In the genomic region with DNA sequence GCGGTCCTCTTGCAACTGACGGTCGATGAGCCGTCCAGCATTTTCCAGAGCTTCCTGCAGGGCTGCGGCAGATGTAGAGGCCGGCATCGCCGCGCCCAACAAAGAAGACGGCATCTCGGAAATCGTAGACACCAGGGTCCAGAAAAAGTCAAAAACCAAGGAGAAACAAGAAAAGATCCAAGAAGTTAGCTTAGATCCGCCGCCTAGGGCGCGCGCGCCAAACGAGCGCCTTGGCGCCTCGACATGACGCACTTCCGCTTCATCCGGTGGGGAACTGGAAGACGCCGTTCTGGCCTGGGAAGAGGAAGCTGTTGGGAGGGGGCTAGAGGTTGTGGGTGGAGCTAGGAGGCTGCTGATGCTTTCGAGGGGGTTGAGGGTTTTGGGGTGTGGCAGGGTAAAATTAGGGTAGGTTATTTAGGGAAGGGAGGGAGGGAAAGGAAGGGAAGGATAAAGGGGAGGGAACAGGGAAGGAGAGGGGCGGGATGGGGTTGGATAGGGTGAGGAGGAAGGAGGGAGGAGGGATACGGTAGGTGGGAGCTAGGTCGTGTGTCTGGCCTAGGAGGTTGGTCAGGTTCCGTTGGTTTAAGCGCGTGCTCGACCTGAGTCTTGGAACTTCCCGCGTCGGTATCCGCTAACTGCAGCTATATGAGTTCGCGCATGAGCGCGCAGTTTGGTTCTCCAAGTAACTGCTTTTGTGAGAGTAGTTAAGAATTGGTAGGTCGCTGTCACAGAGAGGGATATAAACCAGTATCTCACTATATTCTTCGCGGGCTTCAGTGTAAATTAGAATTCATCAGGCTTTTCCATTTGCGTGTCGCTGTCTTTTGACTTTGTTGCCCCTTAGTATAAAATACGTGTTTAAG, we compare ENCODE assay signal across 8 cellular contexts. TPM values are rescaled to one million over a fixed set of nuclear protein-coding genes. Genes with fewer than 3 reads are reported as not detected.
A peak's percentile ranks its signal among the peaks of the same experiment; 100 is the strongest.
DNase-seq lines count a peak whose midpoint lies in the region; ATAC-seq, FAIRE-seq and TF ChIP-seq lines count a peak whose summit lies in the region.

Gene NUP155 (minus strand): TSS at position 243 of the 863 bp plus-strand sequence. CDS start 129 bp downstream, at position 114.

- H3K4ac ChIP-seq in H1 (replicated peaks; ENCODE audit: insufficient read length, low read depth, low read length) (peak within 1 kb of the TSS; percentile 29), mesenchymal stem cell (ENCODE audit: low read depth in 1 of 2, low read length in 2 of 2) (peak within 1 kb of the TSS in 1 of 2 experiments; percentile 56)

- H2AFZ ChIP-seq in H1 (ENCODE audit: low read length) (peak within 1 kb of the TSS; percentile 81), mesenchymal stem cell (ENCODE audit: low read depth, low read length) (peak within 1 kb of the TSS; percentile 80)

- H4K20me1 ChIP-seq in H1 (replicated peaks in 1 of 2; ENCODE audit: control insufficient read depth in 1 of 2, insufficient read depth in 2 of 2, low read length in 2 of 2) = peaks cover 0 to 3% of the 10 kb centered on the region in 2 experiments

- peak; percentile 79 for FAIRE-seq in H1 (lab: Jason Lieb, UNC)

- H3K79me2 ChIP-seq in H1 (ENCODE audit: control insufficient read depth in 1 of 2, insufficient read depth in 2 of 2, low read length in 2 of 2) = peaks cover 37 to 47% of the 10 kb centered on the region in 2 experiments

- POLR2A ChIA-PET in H1 (lab: Charles Lee; ENCODE audit: partially characterized antibody) = interaction anchor here (0.6 to 2.6 kb wide), 9 partner anchors 9 to 598 kb away, joined by 3 to 19 read pairs (median 3); partner anchors contain the start of genes CPLANE1 and WDR70

- 1 to 100% methylated on average over 1 to 45 of the region's 49 CpGs for WGBS in H1 (ENCODE audit: extremely low coverage in 1 of 2, insufficient coverage in 1 of 2, insufficient read length in 1 of 2, insufficient replicate concordance in 2 of 2, low coverage in 1 of 2, low lambda C conversion rate in 2 of 2, missing lambda C conversion rate in 1 of 2), 2 experiments
- 2% methylated on average over 49 of the region's 49 CpGs for WGBS in mesenchymal stem cell

- H3K23me2 ChIP-seq in H1 (ENCODE audit: low read depth, low read length) = peaks cover 3% of the 10 kb centered on the region; the same call in 1 of the 2 replicates

- H2BK120ac ChIP-seq in H1 (replicated peaks; ENCODE audit: low read depth, low read length) (no peak within 1 kb of the TSS), mesenchymal stem cell (ENCODE audit: low read depth, low read length) (no peak within 1 kb of the TSS)

- peaks cover 3% of the 10 kb centered on the region; the same call in 1 of the 2 replicates for H3K79me1 ChIP-seq in H1 (ENCODE audit: low read depth, low read length)
- no peaks in the 10 kb centered on the region for H3K79me1 ChIP-seq in mesenchymal stem cell (replicated peaks; ENCODE audit: low read length, poor library complexity, severe bottlenecking)

- no peak within 1 kb of the TSS; the same call in 1 of the 2 replicates for H2BK12ac ChIP-seq in H1 (ENCODE audit: low read depth, low read length)
- no peak within 1 kb of the TSS for H2BK12ac ChIP-seq in mesenchymal stem cell (ENCODE audit: low read length in 2 of 2)

- TF ChIP-seq POLR2A in H1 (IDR thresholded peaks at IDR 0.05; ENCODE audit: control extremely low read depth in 1 of 2, low read depth in 2 of 2, low read length in 2 of 2) = peak in 1 of 2 experiments; percentile 92; a peak in 2 of 3 replicates

- H2BK15ac ChIP-seq in H1 (ENCODE audit: low read length) (no peak within 1 kb of the TSS), mesenchymal stem cell (ENCODE audit: low read depth, poor library complexity, severe bottlenecking) (peak within 1 kb of the TSS; percentile 6)

- CTCF ChIA-PET in H1 (lab: Charles Lee; ENCODE audit: partially characterized antibody) = interaction anchor here (0.6 to 1.1 kb wide), 5 partner anchors 8 to 631 kb away, joined by 3 to 5 read pairs (median 3); partner anchors contain the start of genes CPLANE1 and WDR70

- DNase-seq in COLO829 (ENCODE audit: low spot score) (peak; percentile 87), HT1080 (ENCODE audit: low read depth) (peak; percentile 99), NOMO-1 treated with DMSO at 0.1 percent for 48 hours (lab: John Stamatoyannopoulos, UW; ENCODE audit: unreplicated experiment) (peak; percentile 99), H1 (ENCODE audit: low read depth in 1 of 2, low spot score in 2 of 2) (peak; percentile 90 to 96), mesenchymal stem cell (peak; percentile 95)
- peak; percentile 76 to 84 for DNase-seq in activated CD8-positive, alpha-beta memory T cell treated with anti-CD3 and anti-CD28 coated beads for 4 hours (ENCODE audit: low read depth in 2 of 2)
- peak; percentile 76 for DNase-seq in stimulated activated CD8-positive, alpha-beta memory T cell treated with anti-CD3 and anti-CD28 coated beads, Interleukin-12 subunit alpha, Interleukin-12 subunit beta, amount 100 ng/mL, for 4 hours (ENCODE audit: low read depth)

- H4K8ac ChIP-seq in H1 (ENCODE audit: extremely low read depth, insufficient read depth, low read length) (peak within 1 kb of the TSS; percentile 98; the same call in 1 of the 2 replicates), mesenchymal stem cell (ENCODE audit: low read length) (peak within 1 kb of the TSS; percentile 92)

- peak within 1 kb of the TSS; percentile 94 to 96 for H3K4me2 ChIP-seq in H1 (ENCODE audit: insufficient read depth in 1 of 2, low read depth in 2 of 2, low read length in 2 of 2)
- peak within 1 kb of the TSS; percentile 79 for H3K4me2 ChIP-seq in mesenchymal stem cell (ENCODE audit: low read length, poor library complexity, severe bottlenecking)

- H4K91ac ChIP-seq in H1 (replicated peaks; ENCODE audit: insufficient read length, low read length) (no peak within 1 kb of the TSS), mesenchymal stem cell (ENCODE audit: low read length) (peak within 1 kb of the TSS; percentile 56)

- H3K4me3 ChIP-seq in H1 (ENCODE audit: extremely low read depth in 1 of 4, insufficient read depth in 2 of 4, low read depth in 3 of 4, low read length in 4 of 4) (peak within 1 kb of the TSS; percentile 86 to 100 (median 100)), mesenchymal stem cell (ENCODE audit: insufficient read depth in 1 of 2, low read depth in 1 of 2, low read length in 2 of 2) (peak within 1 kb of the TSS; percentile 77 to 90)

- 0 out of 8 replicates have a peak, but pooled peaks cover 0 to 3% (median 0%) of the 10 kb centered on the region in 4 experiments for H3K36me3 ChIP-seq in H1 (ENCODE audit: control insufficient read depth in 2 of 4, insufficient read depth in 4 of 4, low read length in 3 of 4)
- no peaks in the 10 kb centered on the region for H3K36me3 ChIP-seq in mesenchymal stem cell (ENCODE audit: control insufficient read depth in 1 of 2, insufficient read depth in 2 of 2, low read depth in 1 of 2, low read length in 2 of 2)

- peak within 1 kb of the TSS; percentile 63 for H4K5ac ChIP-seq in H1 (ENCODE audit: insufficient read length, low read depth, low read length)

- peaks cover 0 to 3% (median 3%) of the 10 kb centered on the region in 4 experiments; a peak in 4 of 7 replicates for H3K4me1 ChIP-seq in H1 (replicated peaks in 1 of 4; ENCODE audit: control insufficient read depth in 3 of 4, insufficient read depth in 4 of 4, low read length in 3 of 4)
- peaks cover 6% of the 10 kb centered on the region for H3K4me1 ChIP-seq in mesenchymal stem cell (ENCODE audit: control insufficient read depth, insufficient read depth, low read depth, low read length)

- no peaks in the 10 kb centered on the region for H3K9me3 ChIP-seq in H1 (ENCODE audit: insufficient read depth in 2 of 2, low read depth in 1 of 2, low read length in 1 of 2)
- H3K9me3 ChIP-seq in mesenchymal stem cell (ENCODE audit: control insufficient read depth, low read length) = no peaks in the 10 kb centered on the region

- no peak within 1 kb of the TSS for H3K56ac ChIP-seq in H1 (replicated peaks; ENCODE audit: insufficient read length, low read depth, low read length)

- H3K18ac ChIP-seq in H1 (ENCODE audit: extremely low read depth, low read length) (no peak within 1 kb of the TSS), mesenchymal stem cell (ENCODE audit: low read depth in 1 of 2, low read length in 2 of 2) (peak within 1 kb of the TSS; percentile 24 to 67)

- H3K9ac ChIP-seq in H1 (replicated peaks in 1 of 4; ENCODE audit: extremely low read depth in 1 of 4, low read depth in 3 of 4, low read length in 3 of 4) (peak within 1 kb of the TSS; percentile 81 to 100 (median 97)), mesenchymal stem cell (ENCODE audit: low read length) (peak within 1 kb of the TSS; percentile 91)

- H2BK20ac ChIP-seq in H1 (ENCODE audit: low read length) = no peak within 1 kb of the TSS

- H2AK5ac ChIP-seq in H1 (ENCODE audit: low read depth, low read length) = peak within 1 kb of the TSS; percentile 91; the same call in 1 of the 2 replicates
- no peak within 1 kb of the TSS for H2AK5ac ChIP-seq in mesenchymal stem cell (ENCODE audit: low read length, severe bottlenecking)

- peak; percentile 90 for ATAC-seq in GM21360 (IDR thresholded peaks at IDR 0.05; ENCODE audit: unreplicated experiment)

- no peak for TF ChIP-seq CTCF in H1 (IDR thresholded peaks at IDR 0.05; ENCODE audit: control extremely low read depth in 1 of 3, insufficient read depth in 1 of 3, low read depth in 1 of 3, low read length in 3 of 3)

- H3K23ac ChIP-seq in H1 (ENCODE audit: insufficient read length) = no peak within 1 kb of the TSS
- H3K23ac ChIP-seq in mesenchymal stem cell (ENCODE audit: low read length in 2 of 2) = no peak within 1 kb of the TSS

- TF ChIP-seq RAD21 in H1 (IDR thresholded peaks at IDR 0.05 in 1 of 2, conservative IDR thresholded peaks at IDR 0.05 in 1 of 2; ENCODE audit: low read depth in 2 of 2, low read length in 2 of 2) = no peak

- H2BK5ac ChIP-seq in H1 (ENCODE audit: low read depth, low read length) = peak within 1 kb of the TSS; percentile 66
- no peak within 1 kb of the TSS for H2BK5ac ChIP-seq in mesenchymal stem cell (ENCODE audit: low read depth, low read length, poor library complexity, severe bottlenecking)

- H3K27ac ChIP-seq in H1 (ENCODE audit: low read depth, low read length) (peak within 1 kb of the TSS; percentile 84), mesenchymal stem cell (ENCODE audit: low read length, poor library complexity, severe bottlenecking) (peak within 1 kb of the TSS; percentile 70)

- H3K14ac ChIP-seq in H1 (ENCODE audit: insufficient read length) (no peak within 1 kb of the TSS), mesenchymal stem cell (ENCODE audit: low read length in 2 of 2) (no peak within 1 kb of the TSS)

- H3K27me3 ChIP-seq in H1 (replicated peaks in 1 of 4; ENCODE audit: control insufficient read depth in 3 of 4, extremely low read depth in 1 of 4, insufficient read depth in 3 of 4, low read length in 3 of 4) = no peaks in the 10 kb centered on the region
- no peaks in the 10 kb centered on the region for H3K27me3 ChIP-seq in mesenchymal stem cell (ENCODE audit: control insufficient read depth in 1 of 2, insufficient read depth in 1 of 2, low read length in 2 of 2)

- peak in 1 of 2 experiments; percentile 19; a peak in 1 of 3 replicates for TF ChIP-seq EP300 in H1 (IDR thresholded peaks at IDR 0.05; ENCODE audit: borderline replicate concordance in 1 of 2, low read depth in 2 of 2, low read length in 2 of 2)

RNA-seq across cellular contexts. Expression of gene NUP155, which starts in this region (rescaled TPM):
- 68.7 and 83.7 TPM in 2 replicates for total RNA-seq in HT1080 (2014; rRNA removed; shearing (Covaris generic))
- 29.8 and 37.7 TPM in 2 replicates for polyA plus RNA-seq in HT1080 (2015; cell fraction: cytosol; rRNA removed)
- polyA plus RNA-seq in HT1080 (2015; cell fraction: nucleus; rRNA removed) = 70.8 and 82.8 TPM in 2 replicates
- total RNA-seq in H1 (2021; fragmentation: NEBNext Ultra II Directional; extraction: Animal tissue kit (Norgen Biotek cat#: 25700)) = 85.1 and 91.6 TPM in 2 replicates
- polyA plus RNA-seq in H1 (2011; rRNA removed) = 27.1 and 27.6 TPM in 2 replicates
- 22.4 TPM for polyA plus RNA-seq in H1 (2011; cell fraction: cytosol; rRNA removed)
- polyA plus RNA-seq in H1 (2011; cell fraction: nucleus; rRNA removed) = 20.9 TPM
- polyA plus RNA-seq in H1 (2012, experiment 1 of 2) = 23.8 to 42.8 TPM (median 30.2 TPM) in 4 replicates
- polyA plus RNA-seq in H1 (2012, experiment 2 of 2) = 2.4 TPM
- polyA plus RNA-seq in H1 (2013, experiment 1 of 2) = 48.6 TPM
- polyA plus RNA-seq in H1 (2013, experiment 2 of 2) = 52.9 TPM
- 189 and 233 TPM in 2 replicates for polyA minus RNA-seq in H1 (2011; rRNA and poly(A)+ RNA removed)
- polyA minus RNA-seq in H1 (2011; cell fraction: cytosol; rRNA and poly(A)+ RNA removed) = 66.3 TPM
- polyA minus RNA-seq in H1 (2011; cell fraction: nucleus; rRNA and poly(A)+ RNA removed) = 125 TPM
- polyA plus RNA-seq in mesenchymal stem cell (2013, experiment 1 of 2) = 7.6 TPM
- 7.8 TPM for polyA plus RNA-seq in mesenchymal stem cell (2013, experiment 2 of 2)

Comparison
In these comparisons a context has a peak if more than half of its experiments do, and no peak if none do; other contexts are left out.
1. Peak in every context shown above with its lines: DNase-seq, ATAC-seq, H3K4me3 ChIP-seq and H3K27ac ChIP-seq.